In genomic region chr5:1512541-1513291, GRCh38 we compare ENCODE assay signal across 12 cellular contexts. TPM values are rescaled to one million over a fixed set of nuclear protein-coding genes. Genes with fewer than 3 reads are reported as not detected.
DNase-seq lines count a peak whose midpoint lies in the region; ATAC-seq and TF ChIP-seq lines count a peak whose summit lies in the region.
"Had no signal": no experiment of that assay in that cellular context is flagged by ENCODE, and none has a peak within 500 bp of the region (broad histone marks: within the 10 kb centered on the region; RNA-seq: fewer than 3 reads in every experiment).

No MANE protein-coding gene starts in this region.

- H3F3A ChIP-seq in PC-3 (ENCODE audit: low read length, unreplicated experiment): peaks cover 7% of the 10 kb centered on the region

- H3K4me3 ChIP-seq in PC-3 (ENCODE audit: low read length) (no peak overlapping the region), iPS-20b (ENCODE audit: low read length) (no peak overlapping the region), brain microvascular endothelial cell (ENCODE audit: low read depth, low read length) (no peak overlapping the region)

- H2AFZ ChIP-seq in PC-3 (ENCODE audit: low read length): no peak overlapping the region

- CTCF ChIA-PET in PC-3 (lab: Charles Lee): interaction anchor here (1.4 kb wide), 1 partner anchor 132 kb away, joined by 3 read pairs; no protein-coding TSS in a partner anchor

- H3K9me2 ChIP-seq in PC-3 (replicated peaks; ENCODE audit: low read length): no peaks in the 10 kb centered on the region

- peak; percentile 39 for DNase-seq in NCI-H146 (lab: John Stamatoyannopoulos, UW)
- DNase-seq in NCI-H146 treated with DMSO at 0.1 percent for 48 hours (lab: John Stamatoyannopoulos, UW; ENCODE audit: unreplicated experiment): no peak
- no peak for DNase-seq in PC-3
- DNase-seq in stimulated activated CD8-positive, alpha-beta memory T cell treated with anti-CD3 and anti-CD28 coated beads, Interleukin-4, amount 100 ng/mL, for 48 hours: peak; percentile 13
- no peak for DNase-seq in activated T-cell treated with anti-CD3 and anti-CD28 coated beads for 4 hours
- DNase-seq in GM13977 (ENCODE audit: low spot score): no peak
- no peak for DNase-seq in brain microvascular endothelial cell
- DNase-seq: activated T-cell treated with anti-CD3 and anti-CD28 coated beads, Interleukin-2, amount 50 U/mL, for 4 hours; hippocampal formation; NCI-H1105 had no signal

- BruUV-seq in PC-3 (replicated peaks; lab: Mats Ljungman, UMichigan): no TSS peak

- H3K4me1 ChIP-seq in PC-3 (ENCODE audit: insufficient read depth, low read length): peaks cover 54% of the 10 kb centered on the region
- peaks cover 39% of the 10 kb centered on the region for H3K4me1 ChIP-seq in iPS-20b (ENCODE audit: insufficient read depth, low read length)

- in situ Hi-C loops in GM13977 (cut with MboI; ENCODE audit: low pct_unique_long_range_greater_than_20kb, low sequenced_read_pairs, unreplicated experiment): no loop called here
- in situ Hi-C loops in brain microvascular endothelial cell (cut with HindIII; ENCODE audit: low pct_ligation_motif_present, low sequenced_read_pairs): no loop called here

- H4K20me1 ChIP-seq in PC-3 (ENCODE audit: low read length): peaks cover 21% of the 10 kb centered on the region

- H3K27me3 ChIP-seq in PC-3 (ENCODE audit: low read length) (no peaks in the 10 kb centered on the region), iPS-20b (ENCODE audit: insufficient read depth, low read length) (no peaks in the 10 kb centered on the region), brain microvascular endothelial cell (replicated peaks) (no peaks in the 10 kb centered on the region)

- no peak for ATAC-seq in PC-3
- ATAC-seq: activated T-cell treated with anti-CD3 and anti-CD28 coated beads, Interleukin-2, amount 50 U/mL, for 4 hours had no signal

- intact Hi-C loops in PC-3 (cut with micrococcal nuclease): no loop called here

- H3K36me3 ChIP-seq in PC-3 (ENCODE audit: low read depth, low read length): peaks cover 48% of the 10 kb centered on the region
- peaks cover 85% of the 10 kb centered on the region for H3K36me3 ChIP-seq in iPS-20b (ENCODE audit: insufficient read depth, low read depth, low read length)
- peaks cover 6% of the 10 kb centered on the region for H3K36me3 ChIP-seq in brain microvascular endothelial cell (replicated peaks)

- H3K9ac ChIP-seq in PC-3 (ENCODE audit: low read length): peak overlapping the region; percentile 45
- H3K9ac ChIP-seq in iPS-20b (ENCODE audit: low read depth, low read length): peak overlapping the region; percentile 86; the same call in 1 of the 2 replicates

- peaks cover 90% of the 10 kb centered on the region for H3K79me2 ChIP-seq in PC-3 (ENCODE audit: low read length)

- H3K9me3 ChIP-seq in PC-3 (ENCODE audit: low read length) (no peaks in the 10 kb centered on the region), iPS-20b (ENCODE audit: insufficient read depth, low read depth, low read length) (no peaks in the 10 kb centered on the region)

- H3K27ac ChIP-seq in PC-3 (ENCODE audit: low read length): peak overlapping the region; percentile 71
- H3K27ac ChIP-seq in iPS-20b (ENCODE audit: low read length): peak overlapping the region; percentile 97
- H3K27ac ChIP-seq in brain microvascular endothelial cell: no peak overlapping the region
- H3K27ac ChIP-seq: 22Rv1 had no signal

- POLR2A ChIA-PET in PC-3 (lab: Charles Lee; ENCODE audit: unreplicated experiment): no interaction called here

- no peak for TF ChIP-seq CTCF in PC-3 (conservative IDR thresholded peaks at IDR 0.05; ENCODE audit: low read depth, low read length)
- TF ChIP-seq CTCF in GM13977 (IDR thresholded peaks at IDR 0.05; ENCODE audit: extremely low read depth, insufficient read depth, missing control alignments): no peak
- no peak for TF ChIP-seq CTCF in brain microvascular endothelial cell (IDR thresholded peaks at IDR 0.05; ENCODE audit: low read depth, low read length, missing control alignments)

- H3K4me2 ChIP-seq in PC-3 (ENCODE audit: low read length): 0 out of 2 replicates have a peak overlapping the region, but pooled peaks have one; percentile 10

RNA-seq across cellular contexts. Expression of gene LPCAT1, which starts 11.0 kb away (rescaled TPM):
- 121 and 144 TPM in 2 replicates for total RNA-seq in PC-3 (2014; rRNA removed)

Comparison
In these comparisons a context has a peak if more than half of its experiments do, and no peak if none do; other contexts are left out.
1. DNase-seq: peak in NCI-H146 (single experiment) and stimulated activated CD8-positive, alpha-beta memory T cell treated with anti-CD3 and anti-CD28 coated beads, Interleukin-4, amount 100 ng/mL, for 48 hours (single experiment); none in NCI-H146 treated with DMSO at 0.1 percent for 48 hours (single experiment), PC-3 (single experiment), activated T-cell treated with anti-CD3 and anti-CD28 coated beads for 4 hours (single experiment), GM13977 (single experiment) and brain microvascular endothelial cell (single experiment).